In genomic region chr12:114397978-114398881, GRCh38 we compare ENCODE assay signal across 27 cellular contexts. TPM values are rescaled to one million over a fixed set of nuclear protein-coding genes. Genes with fewer than 3 reads are reported as not detected.
DNase-seq lines count a peak whose midpoint lies in the region; TF ChIP-seq lines count a peak whose summit lies in the region.
"Had no signal": no experiment of that assay in that cellular context is flagged by ENCODE, and none has a peak within 500 bp of the region (broad histone marks: within the 10 kb centered on the region; RNA-seq: fewer than 3 reads in every experiment).

No MANE protein-coding gene starts in this region.

- H3K56ac ChIP-seq in H9 (ENCODE audit: insufficient read length, low read depth, low read length), result no peak overlapping the region

- H4K91ac ChIP-seq in H9 (ENCODE audit: insufficient read length, low read depth, low read length), result no peak overlapping the region

- no peak overlapping the region for H3K14ac ChIP-seq in H9 (ENCODE audit: insufficient read depth, low read length)

- H3K27me3 Mint-ChIP-seq in H9 (ENCODE audit: low read depth), result peaks cover 99% of the 10 kb centered on the region

- H3K79me1 ChIP-seq in H9 (ENCODE audit: insufficient read depth, low read depth, low read length, poor library complexity, severe bottlenecking), result no peaks in the 10 kb centered on the region

- no peak overlapping the region for H2AFZ ChIP-seq in H9 (ENCODE audit: low read length)

- no peak overlapping the region for H2BK15ac ChIP-seq in H9 (ENCODE audit: low read depth, low read length)

- H2BK20ac ChIP-seq in H9 (ENCODE audit: low read depth, low read length, poor library complexity, severe bottlenecking), result no peak overlapping the region

- H3K79me2 ChIP-seq in H9 (ENCODE audit: insufficient read depth, low read length), result no peaks in the 10 kb centered on the region

- intact Hi-C loops in posterior vena cava (cut with DNase I), result no loop called here
- intact Hi-C loops in ascending aorta (cut with DNase I), result no loop called here

- H3K36me3 Mint-ChIP-seq in H9 (ENCODE audit: insufficient read depth in 1 of 3, low read depth in 3 of 3), result no peaks in the 10 kb centered on the region; a peak in 1 of 7 replicates
- H3K36me3 Mint-ChIP-seq: activated naive CD4-positive, alpha-beta T cell treated with anti-CD3 and anti-CD28 coated beads, Interleukin-2, amount 10 ng/mL, durations not matched to agents 7 days and 5 days; CD8-positive, alpha-beta T cell had no signal

- TF ChIP-seq CTCF in H9 (conservative IDR thresholded peaks at IDR 0.05) (no peak), foreskin fibroblast (IDR thresholded peaks at IDR 0.05; ENCODE audit: low read depth, low read length) (no peak), ascending aorta (IDR thresholded peaks at IDR 0.05) (no peak)

- peaks cover 40 to 63% of the 10 kb centered on the region in 2 experiments for H3K4me1 Mint-ChIP-seq in H9
- H3K4me1 Mint-ChIP-seq: activated naive CD4-positive, alpha-beta T cell treated with anti-CD3 and anti-CD28 coated beads, Interleukin-2, amount 10 ng/mL, durations not matched to agents 7 days and 5 days had no signal

- H3K36me3 ChIP-seq in ascending aorta, result no peaks in the 10 kb centered on the region
- H3K36me3 ChIP-seq: thoracic aorta had no signal

- H3K4me3 Mint-ChIP-seq in H9, result peak overlapping the region in 1 of 2 experiments; percentile 70; a peak in 3 of 5 replicates
- H3K4me3 Mint-ChIP-seq: activated naive CD4-positive, alpha-beta T cell treated with anti-CD3 and anti-CD28 coated beads, Interleukin-2, amount 10 ng/mL, durations not matched to agents 7 days and 5 days; activated T-cell treated with anti-CD3 and anti-CD28 coated beads, Interleukin-2, amount 50 U/mL, for 72 hours; CD8-positive, alpha-beta T cell; dendritic cell treated with granulocyte-macrophage colony-stimulating factor and Interleukin-4, amounts not matched to agents 40 ng/mL and 50 ng/mL, for 4 days had no signal

- H4K5ac ChIP-seq in H9 (ENCODE audit: insufficient read length, low read depth, low read length), result no peak overlapping the region

- H2AK5ac ChIP-seq in H9 (ENCODE audit: insufficient read length, low read length), result no peak overlapping the region

- no peak overlapping the region for H3K9ac ChIP-seq in H9 (ENCODE audit: extremely low read depth, insufficient read length, low read length)

- H4K20me1 ChIP-seq in H9 (ENCODE audit: control insufficient read depth, insufficient read depth, insufficient read length), result no peaks in the 10 kb centered on the region

- DNase-seq in EL, result peak; percentile 17
- DNase-seq in H9, result peak; percentile 62
- DNase-seq in foreskin fibroblast, result peak in 1 of 2 donors; percentile 59
- DNase-seq in posterior vena cava (ENCODE audit: low spot score), result peak; percentile 68
- DNase-seq in kidney glomerular epithelial cell (lab: John Stamatoyannopoulos, UW), result no peak
- no peak for DNase-seq in NAMALWA (ENCODE audit: low spot score)
- DNase-seq in ascending aorta (ENCODE audit: low spot score in 2 of 2), result no peak
- DNase-seq: activated naive CD4-positive, alpha-beta T cell treated with anti-CD3 and anti-CD28 coated beads, Interleukin-2, amount 10 ng/mL, durations not matched to agents 7 days and 5 days; activated T-cell treated with anti-CD3 and anti-CD28 coated beads, Interleukin-2, amount 50 U/mL, for 72 hours; caudate nucleus; CD8-positive, alpha-beta T cell; GF-D8; glutamatergic neuron; KBM-7; left colon; naive B cell; NCI-H146; NCI-H2171; NCI-H524; NK-92 treated with Interleukin-12 subunit alpha and Interleukin-12 subunit beta, amount 100 ng/mL, for 24 hours; SHP77 treated with DMSO at 0.1 percent for 48 hours; stimulated activated CD4-positive, alpha-beta T cell treated with anti-CD3 and anti-CD28 coated beads, Interleukin-12 subunit alpha, Interleukin-12 subunit beta, amount 100 ng/mL, for 4 hours; stimulated activated CD4-positive, alpha-beta T cell treated with anti-CD3 and anti-CD28 coated beads, Interleukin-4, amount 100 ng/mL, for 24 hours; stimulated activated naive CD4-positive, alpha-beta T cell had no signal

- peaks cover 0 to 10% of the 10 kb centered on the region in 2 experiments; a peak in 1 of 5 replicates for H3K9me3 Mint-ChIP-seq in H9
- H3K9me3 Mint-ChIP-seq: activated naive CD4-positive, alpha-beta T cell treated with anti-CD3 and anti-CD28 coated beads, Interleukin-2, amount 10 ng/mL, durations not matched to agents 7 days and 5 days; activated T-cell treated with anti-CD3 and anti-CD28 coated beads, Interleukin-2, amount 50 U/mL, for 72 hours; CD8-positive, alpha-beta T cell; dendritic cell treated with granulocyte-macrophage colony-stimulating factor and Interleukin-4, amounts not matched to agents 40 ng/mL and 50 ng/mL, for 4 days had no signal

- H3T11ph ChIP-seq in H9 (ENCODE audit: low read length), result no peak overlapping the region

- WGBS in H9 (ENCODE audit: extremely low coverage, insufficient read length, low lambda C conversion rate), result no CpG with 5 or more reads among the region's 23 CpGs

- no peaks in the 10 kb centered on the region for H3K23me2 ChIP-seq in H9 (ENCODE audit: insufficient read length, low read depth, low read length, poor library complexity, severe bottlenecking)

- H3K27me3 ChIP-seq in H9 (ENCODE audit: insufficient read depth, low read length), result peaks cover 96% of the 10 kb centered on the region
- H3K27me3 ChIP-seq in ascending aorta, result peaks cover 17% of the 10 kb centered on the region

- H3K23ac ChIP-seq in H9 (ENCODE audit: insufficient read length, low read depth, low read length), result no peak overlapping the region

- H3K4me1 ChIP-seq in H9 (ENCODE audit: insufficient read depth, low read length), result 0 out of 2 replicates have a peak, but pooled peaks cover 2% of the 10 kb centered on the region
- no peaks in the 10 kb centered on the region for H3K4me1 ChIP-seq in ascending aorta

- H3K9me3 ChIP-seq in H9 (ENCODE audit: control insufficient read depth, low read depth, low read length) (no peaks in the 10 kb centered on the region), ascending aorta (no peaks in the 10 kb centered on the region)
- H3K9me3 ChIP-seq: thoracic aorta had no signal

- no peak overlapping the region for H3K27ac Mint-ChIP-seq in H9
- H3K27ac Mint-ChIP-seq: activated naive CD4-positive, alpha-beta T cell treated with anti-CD3 and anti-CD28 coated beads, Interleukin-2, amount 10 ng/mL, durations not matched to agents 7 days and 5 days; activated T-cell treated with anti-CD3 and anti-CD28 coated beads, Interleukin-2, amount 50 U/mL, for 72 hours; CD8-positive, alpha-beta T cell; dendritic cell treated with granulocyte-macrophage colony-stimulating factor and Interleukin-4, amounts not matched to agents 40 ng/mL and 50 ng/mL, for 4 days had no signal

- H3K27ac ChIP-seq in H9 (ENCODE audit: insufficient read length, low read depth, low read length) (no peak overlapping the region), ascending aorta (no peak overlapping the region)
- H3K27ac ChIP-seq: thoracic aorta had no signal

- peak overlapping the region; percentile 0 for H3K4me2 ChIP-seq in H9 (ENCODE audit: insufficient read depth, insufficient read length, low read length)

- H3K4ac ChIP-seq in H9 (ENCODE audit: low read depth, low read length), result no peak overlapping the region

- H3K18ac ChIP-seq in H9 (ENCODE audit: insufficient read length, low read depth, low read length), result no peak overlapping the region

- H4K8ac ChIP-seq in H9 (replicated peaks; ENCODE audit: insufficient read length, low read depth, low read length), result no peak overlapping the region

- H2BK12ac ChIP-seq in H9 (ENCODE audit: insufficient read length, low read depth, low read length), result no peak overlapping the region

- H2BK120ac ChIP-seq in H9 (ENCODE audit: low read depth, low read length, poor library complexity, severe bottlenecking), result no peak overlapping the region

- no peak overlapping the region for H2BK5ac ChIP-seq in H9 (ENCODE audit: insufficient read length, low read length)

- H3K4me3 ChIP-seq in foreskin fibroblast (ENCODE audit: low read depth in 1 of 2, low read length in 2 of 2), result peak overlapping the region; percentile 75 to 91
- no peak overlapping the region for H3K4me3 ChIP-seq in ascending aorta
- H3K4me3 ChIP-seq: thoracic aorta had no signal

RNA-seq across cellular contexts. Expression of gene TBX5, which starts 7.7 kb away (rescaled TPM):
- total RNA-seq in H9 (2021) (not detected in 2 replicates), posterior vena cava (not detected), ascending aorta (not detected)
- total RNA-seq: activated T-cell treated with anti-CD3 and anti-CD28 coated beads, Interleukin-2, amount 50 U/mL, for 72 hours; CD8-positive, alpha-beta T cell; left colon; omental fat pad had no signal

Comparison
In these comparisons a context has a peak if more than half of its experiments do, and no peak if none do; other contexts are left out.
1. DNase-seq: peak in EL (single experiment), H9 (single experiment) and posterior vena cava (single experiment); none in kidney glomerular epithelial cell (single experiment), NAMALWA (single experiment) and ascending aorta (0 of 2).
2. H3K4me3 ChIP-seq: peak in foreskin fibroblast (2 of 2); none in ascending aorta (0 of 2).